12 cellular contexts compared by ENCODE assay signal in the genomic region with DNA sequence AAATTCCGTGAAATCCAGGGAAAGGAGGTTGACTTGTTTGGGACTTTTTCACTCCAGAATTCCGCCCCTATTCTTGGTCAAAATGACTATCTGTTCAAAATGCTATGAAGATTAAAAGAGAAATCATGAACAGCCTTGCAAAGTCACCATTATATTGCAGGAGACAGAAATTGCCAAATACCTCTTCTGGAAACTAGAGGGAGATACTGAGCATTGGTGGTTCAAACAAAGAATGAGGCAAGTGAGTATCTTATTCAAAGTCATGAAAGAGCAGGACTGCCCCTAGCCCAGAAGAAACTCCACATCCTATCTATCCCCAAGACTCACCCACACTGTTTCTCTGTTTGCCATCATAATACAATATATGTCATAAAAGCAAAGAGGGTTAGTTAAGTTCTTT.
A peak's percentile ranks its signal among the peaks of the same experiment; 100 is the strongest.
DNase-seq lines count a peak whose midpoint lies in the region; TF ChIP-seq lines count a peak whose summit lies in the region.
"Had no signal": no experiment of that assay in that cellular context is flagged by ENCODE, and none has a peak within 500 bp of the region (broad histone marks: within the 10 kb centered on the region; RNA-seq: fewer than 3 reads in every experiment).

No MANE protein-coding gene starts in this region.

- H3K27ac ChIP-seq in PC-9 (no peak overlapping the region), adrenal gland (no peak overlapping the region)
- H3K27ac ChIP-seq: WERI-Rb-1 had no signal

- H3F3A ChIP-seq in PC-9 (ENCODE audit: insufficient read depth, low read depth): no peaks in the 10 kb centered on the region

- WGBS in adrenal gland, 4 donors: 58 to 67% (median 66%) methylated on average over 2 of the region's 2 CpGs

- no peaks in the 10 kb centered on the region for H3K36me3 ChIP-seq in H7 (replicated peaks; ENCODE audit: control insufficient read depth, insufficient read depth, low read length)
- H3K36me3 ChIP-seq in PC-9 (ENCODE audit: low read depth): no peaks in the 10 kb centered on the region
- no peaks in the 10 kb centered on the region for H3K36me3 ChIP-seq in adrenal gland (replicated peaks in 1 of 2)
- H3K36me3 ChIP-seq: WERI-Rb-1 had no signal

- intact Hi-C loops in PC-9 (cut with micrococcal nuclease; ENCODE audit: unreplicated experiment) (no loop called here), adrenal gland (cut with DNase I) (no loop called here)

- POLR2A ChIA-PET in PC-9 (lab: Charles Lee; ENCODE audit: unreplicated experiment): no interaction called here

- TF ChIP-seq CTCF in PC-9 (conservative IDR thresholded peaks at IDR 0.05) (0 out of 2 replicates have a peak, but pooled peaks have one; percentile 33), adrenal gland (IDR thresholded peaks at IDR 0.05) (no peak)

- CTCF ChIA-PET in PC-9 (lab: Charles Lee): no interaction called here

- H3K9me2 ChIP-seq in PC-9 (ENCODE audit: insufficient read depth): no peaks in the 10 kb centered on the region; the same call in 1 of the 2 replicates

- BruUV-seq in PC-9 (replicated peaks; lab: Mats Ljungman, UMichigan): no TSS peak

- H3K9me3 ChIP-seq in PC-9 (ENCODE audit: insufficient read depth, low read depth): no peaks in the 10 kb centered on the region
- H3K9me3 ChIP-seq in adrenal gland (replicated peaks in 1 of 3): no peaks in the 10 kb centered on the region

- no peak overlapping the region for H2AFZ ChIP-seq in PC-9

- H3K4me3 ChIP-seq in H7 (ENCODE audit: insufficient read depth, low read depth, low read length) (no peak overlapping the region), PC-9 (no peak overlapping the region), adrenal gland (no peak overlapping the region)

- no peaks in the 10 kb centered on the region for H3K79me2 ChIP-seq in PC-9 (ENCODE audit: low read depth)

- no peak overlapping the region for H3K4me2 ChIP-seq in PC-9

- H3K4me1 ChIP-seq in PC-9 (replicated peaks; ENCODE audit: insufficient read depth): no peaks in the 10 kb centered on the region
- no peaks in the 10 kb centered on the region for H3K4me1 ChIP-seq in adrenal gland (replicated peaks in 1 of 2)

- peak; percentile 8 for DNase-seq in COLO829 (ENCODE audit: low spot score)
- peak; percentile 14 for DNase-seq in H7
- DNase-seq in PC-9: no peak
- peak; percentile 21 for DNase-seq in kidney tubule cell (ENCODE audit: low spot score)
- DNase-seq in adrenal gland: no peak
- DNase-seq in COLO668 (lab: John Stamatoyannopoulos, UW; ENCODE audit: unreplicated experiment): no peak
- no peak for DNase-seq in NCI-H2196 treated with DMSO at 0.1 percent for 48 hours (lab: John Stamatoyannopoulos, UW; ENCODE audit: unreplicated experiment)
- no peak for DNase-seq in SW480 (ENCODE audit: low spot score)
- DNase-seq: amniotic stem cell, GOT3, NCI-H2171, WERI-Rb-1 had no signal

- H3K27me3 ChIP-seq in H7 (ENCODE audit: control insufficient read depth, insufficient read depth, low read length) (no peaks in the 10 kb centered on the region), PC-9 (ENCODE audit: insufficient read depth, low read depth) (0 out of 2 replicates have a peak, but pooled peaks cover 2% of the 10 kb centered on the region), adrenal gland (no peaks in the 10 kb centered on the region)

- no peak for TF ChIP-seq POLR2A in adrenal gland (IDR thresholded peaks at IDR 0.05)

- no peaks in the 10 kb centered on the region for H4K20me1 ChIP-seq in PC-9 (ENCODE audit: insufficient read depth)

Comparison
In these comparisons a context has a peak if more than half of its experiments do, and no peak if none do; other contexts are left out.
1. DNase-seq: peak in COLO829 (single experiment), H7 (single experiment) and kidney tubule cell (single experiment); none in PC-9 (0 of 2), adrenal gland (0 of 7), COLO668 (single experiment), NCI-H2196 treated with DMSO at 0.1 percent for 48 hours (single experiment) and SW480 (single experiment).